ENCODE assay signal across 25 cellular contexts in genomic region chr10:21281765-21282484, GRCh38.
DNase-seq lines count a peak whose midpoint lies in the region; ATAC-seq and TF ChIP-seq lines count a peak whose summit lies in the region.
"Had no signal": no experiment of that assay in that cellular context is flagged by ENCODE, and none has a peak within 500 bp of the region (broad histone marks: within the 10 kb centered on the region; RNA-seq: fewer than 3 reads in every experiment).

No MANE protein-coding gene starts in this region.

- H3K4me1 Mint-ChIP-seq in GM23338 (peaks cover 63% of the 10 kb centered on the region), neural crest cell (peaks cover 62% of the 10 kb centered on the region)
- H3K4me1 Mint-ChIP-seq: activated CD4-positive, alpha-beta T cell treated with anti-CD3 and anti-CD28 coated beads, Interleukin-2, amount 10 ng/mL, durations not matched to agents 24 days and 14 days; central memory CD8-positive, alpha-beta T cell; memory B cell had no signal

- no TSS peak for BruUV-seq in Panc1 (replicated peaks; lab: Mats Ljungman, UMichigan)

- H3K27ac ChIP-seq in GM23338 (ENCODE audit: low read depth) (peak overlapping the region; percentile 95), Panc1 (ENCODE audit: low read length) (peak overlapping the region; percentile 96)
- H3K27ac ChIP-seq: ascending aorta, C4-2B, foreskin keratinocyte, Peyer's patch, suprapubic skin had no signal

- peak; percentile 75 for ATAC-seq in GM23338
- peak; percentile 52; the same call in 1 of the 2 replicates for ATAC-seq in Panc1
- no peak for ATAC-seq in GM18861 (IDR thresholded peaks at IDR 0.05; ENCODE audit: unreplicated experiment)
- no peak for ATAC-seq in HG02981 (IDR thresholded peaks at IDR 0.05; ENCODE audit: unreplicated experiment)
- ATAC-seq: activated T-cell treated with anti-CD3 and anti-CD28 coated beads, Interleukin-2, amount 50 U/mL, for 72 hours; foreskin keratinocyte; naive thymus-derived CD4-positive, alpha-beta T cell had no signal

- H2AFZ ChIP-seq in GM23338 = no peak overlapping the region

- H3K9me2 ChIP-seq in GM23338 (ENCODE audit: insufficient read depth) = no peaks in the 10 kb centered on the region

- H3K9me3 ChIP-seq in Panc1 (ENCODE audit: control insufficient read depth, insufficient read depth, low read depth, low read length) = no peaks in the 10 kb centered on the region
- H3K9me3 ChIP-seq: ascending aorta, Peyer's patch, suprapubic skin had no signal

- H3K79me2 ChIP-seq in GM23338 (replicated peaks; ENCODE audit: insufficient read depth) = no peaks in the 10 kb centered on the region

- in situ Hi-C loops in Panc1 (cut with HindIII; ENCODE audit: low pct_unique_long_range_greater_than_20kb, low sequenced_read_pairs) = no loop called here

- intact Hi-C loops in Panc1 (cut with micrococcal nuclease; ENCODE audit: unreplicated experiment) = loop anchor here (5.0 kb wide), 1 partner anchor 210 kb away; no protein-coding TSS in a partner anchor

- H3K27me3 Mint-ChIP-seq in GM23338 (ENCODE audit: insufficient read depth, low read depth, poor library complexity) = peaks cover 5% of the 10 kb centered on the region
- no peaks in the 10 kb centered on the region for H3K27me3 Mint-ChIP-seq in neural crest cell (ENCODE audit: low read depth)
- H3K27me3 Mint-ChIP-seq: activated CD4-positive, alpha-beta T cell treated with anti-CD3 and anti-CD28 coated beads, Interleukin-2, amount 10 ng/mL, durations not matched to agents 24 days and 14 days had no signal

- no peak overlapping the region for H3K4me3 ChIP-seq in GM23338
- H3K4me3 ChIP-seq in Panc1 (ENCODE audit: low read depth in 2 of 2, low read length in 2 of 2) = no peak overlapping the region
- H3K4me3 ChIP-seq: ascending aorta, Peyer's patch, suprapubic skin had no signal

- H3F3A ChIP-seq in GM23338 (replicated peaks; ENCODE audit: low read depth) = peaks cover 19% of the 10 kb centered on the region; the same call in 1 of the 2 replicates

- H3K27ac Mint-ChIP-seq in GM23338 (peak overlapping the region; percentile 94), neural crest cell (ENCODE audit: unreplicated experiment) (peak overlapping the region; percentile 64)
- H3K27ac Mint-ChIP-seq: activated CD4-positive, alpha-beta T cell treated with anti-CD3 and anti-CD28 coated beads, Interleukin-2, amount 10 ng/mL, durations not matched to agents 24 days and 14 days; activated T-cell treated with anti-CD3 and anti-CD28 coated beads, Interleukin-2, amount 50 U/mL, for 72 hours; memory B cell; naive thymus-derived CD4-positive, alpha-beta T cell had no signal

- no peaks in the 10 kb centered on the region for H3K27me3 ChIP-seq in GM23338 (ENCODE audit: insufficient read depth)
- H3K27me3 ChIP-seq in Panc1 (ENCODE audit: control insufficient read depth, insufficient read depth, low read length) = no peaks in the 10 kb centered on the region
- H3K27me3 ChIP-seq: ascending aorta, foreskin keratinocyte, Peyer's patch, suprapubic skin had no signal

- H3K36me3 Mint-ChIP-seq in GM23338 (ENCODE audit: low read depth) (peaks cover 6% of the 10 kb centered on the region; the same call in 1 of the 3 replicates), neural crest cell (ENCODE audit: low read depth) (no peaks in the 10 kb centered on the region)
- H3K36me3 Mint-ChIP-seq: memory B cell; naive thymus-derived CD4-positive, alpha-beta T cell had no signal

- peaks cover 40% of the 10 kb centered on the region for H3K4me1 ChIP-seq in GM23338 (ENCODE audit: insufficient read depth)
- H3K4me1 ChIP-seq in Panc1 (ENCODE audit: control insufficient read depth, insufficient read depth, low read length) = peaks cover 55% of the 10 kb centered on the region
- H3K4me1 ChIP-seq: Peyer's patch had no signal

- H3K9me3 Mint-ChIP-seq in GM23338 (no peaks in the 10 kb centered on the region), neural crest cell (no peaks in the 10 kb centered on the region)
- H3K9me3 Mint-ChIP-seq: activated CD4-positive, alpha-beta T cell treated with anti-CD3 and anti-CD28 coated beads, Interleukin-2, amount 10 ng/mL, durations not matched to agents 24 days and 14 days; activated T-cell treated with anti-CD3 and anti-CD28 coated beads, Interleukin-2, amount 50 U/mL, for 72 hours; central memory CD8-positive, alpha-beta T cell; memory B cell had no signal

- H4K20me1 ChIP-seq in GM23338 (replicated peaks; ENCODE audit: insufficient read depth) = no peaks in the 10 kb centered on the region

- DNase-seq in GM23338 (ENCODE audit: low spot score) (peak; percentile 95), Panc1 (ENCODE audit: low read depth, low spot score) (no peak), iPS DF 4.7 (ENCODE audit: extremely low read depth, low spot score) (peak; percentile 90), neural crest cell (ENCODE audit: low read depth, low spot score) (no peak), GF-D8 (lab: John Stamatoyannopoulos, UW) (no peak)
- no peak for DNase-seq in stimulated activated CD4-positive, alpha-beta T cell treated with anti-CD3 and anti-CD28 coated beads, Interleukin-4, amount 100 ng/mL, for 24 hours
- DNase-seq: activated CD4-positive, alpha-beta T cell treated with anti-CD3 and anti-CD28 coated beads, Interleukin-2, amount 10 ng/mL, durations not matched to agents 24 days and 14 days; activated naive CD4-positive, alpha-beta T cell treated with anti-CD3 and anti-CD28 coated beads, Interleukin-2, amount 50 U/mL, for 16 hours; activated T-cell treated with anti-CD3 and anti-CD28 coated beads, Interleukin-2, amount 50 U/mL, for 72 hours; effector CD8-positive, alpha-beta T cell; EL; foreskin keratinocyte; naive thymus-derived CD4-positive, alpha-beta T cell; NCI-H1092 treated with DMSO at 0.1 percent for 48 hours; NCI-H510A; Peyer's patch; posterior cingulate gyrus; T-helper 2 cell had no signal

- CTCF ChIA-PET in Panc1 (lab: Charles Lee) = interaction anchor here (0.8 kb wide), 1 partner anchor 212 kb away, joined by 6 read pairs; no protein-coding TSS in a partner anchor

- TF ChIP-seq CTCF in GM23338 (conservative IDR thresholded peaks at IDR 0.05; ENCODE audit: low read depth in 2 of 2) = no peak
- TF ChIP-seq CTCF in Panc1 (IDR thresholded peaks at IDR 0.05) = no peak
- TF ChIP-seq CTCF in neural crest cell (conservative IDR thresholded peaks at IDR 0.05) = no peak

- H3K36me3 ChIP-seq in GM23338 (ENCODE audit: insufficient read depth) = no peaks in the 10 kb centered on the region
- no peaks in the 10 kb centered on the region for H3K36me3 ChIP-seq in Panc1 (ENCODE audit: control insufficient read depth, insufficient read depth, low read length)
- H3K36me3 ChIP-seq: ascending aorta, Peyer's patch, suprapubic skin had no signal

- POLR2A ChIA-PET in Panc1 (lab: Charles Lee) = interaction anchor here (0.6 to 0.7 kb wide), 2 partner anchors 215 to 243 kb away, joined by 3 to 4 read pairs; partner anchors contain the start of gene SKIDA1

- H3K4me2 ChIP-seq in GM23338 = peak overlapping the region; percentile 31

- H3K4me3 Mint-ChIP-seq in GM23338 (peak overlapping the region; percentile 41), neural crest cell (peak overlapping the region; percentile 3)
- H3K4me3 Mint-ChIP-seq: activated CD4-positive, alpha-beta T cell treated with anti-CD3 and anti-CD28 coated beads, Interleukin-2, amount 10 ng/mL, durations not matched to agents 24 days and 14 days; activated T-cell treated with anti-CD3 and anti-CD28 coated beads, Interleukin-2, amount 50 U/mL, for 72 hours; central memory CD8-positive, alpha-beta T cell; memory B cell; naive thymus-derived CD4-positive, alpha-beta T cell had no signal

TF ChIP-seq in GM23338, 12 proteins besides CTCF, POLR2A, EP300 and RAD21:
- TF ChIP-seq POLR2AphosphoS5 (IDR thresholded peaks at IDR 0.05; ENCODE audit: low read depth) (peak; percentile 55), CREB1 (CRISPR knock-in tag; IDR thresholded peaks at IDR 0.05; ENCODE audit: low read depth) (peak; percentile 24; the same call in 1 of the 2 replicates), ZNF331 (CRISPR knock-in tag; IDR thresholded peaks at IDR 0.05; ENCODE audit: low read depth) (no peak), JUNB (IDR thresholded peaks at IDR 0.05; ENCODE audit: unreplicated experiment) (no peak), ZNF114 (CRISPR knock-in tag; IDR thresholded peaks at IDR 0.05) (no peak), STAT1 (IDR thresholded peaks at IDR 0.05; ENCODE audit: unreplicated experiment) (no peak), NANOG (IDR thresholded peaks at IDR 0.05; ENCODE audit: borderline replicate concordance) (peak; percentile 96)
TF ChIP-seq in GM23338: peak in this region for 3.

Comparison
In these comparisons a context has a peak if more than half of its experiments do, and no peak if none do; other contexts are left out.
1. ATAC-seq: peak in GM23338 (single experiment) and Panc1 (single experiment); none in GM18861 (single experiment) and HG02981 (single experiment).
2. DNase-seq: peak in GM23338 (single experiment) and iPS DF 4.7 (single experiment); none in Panc1 (single experiment), neural crest cell (single experiment), GF-D8 (single experiment) and stimulated activated CD4-positive, alpha-beta T cell treated with anti-CD3 and anti-CD28 coated beads, Interleukin-4, amount 100 ng/mL, for 24 hours (single experiment).